In the genomic region with DNA sequence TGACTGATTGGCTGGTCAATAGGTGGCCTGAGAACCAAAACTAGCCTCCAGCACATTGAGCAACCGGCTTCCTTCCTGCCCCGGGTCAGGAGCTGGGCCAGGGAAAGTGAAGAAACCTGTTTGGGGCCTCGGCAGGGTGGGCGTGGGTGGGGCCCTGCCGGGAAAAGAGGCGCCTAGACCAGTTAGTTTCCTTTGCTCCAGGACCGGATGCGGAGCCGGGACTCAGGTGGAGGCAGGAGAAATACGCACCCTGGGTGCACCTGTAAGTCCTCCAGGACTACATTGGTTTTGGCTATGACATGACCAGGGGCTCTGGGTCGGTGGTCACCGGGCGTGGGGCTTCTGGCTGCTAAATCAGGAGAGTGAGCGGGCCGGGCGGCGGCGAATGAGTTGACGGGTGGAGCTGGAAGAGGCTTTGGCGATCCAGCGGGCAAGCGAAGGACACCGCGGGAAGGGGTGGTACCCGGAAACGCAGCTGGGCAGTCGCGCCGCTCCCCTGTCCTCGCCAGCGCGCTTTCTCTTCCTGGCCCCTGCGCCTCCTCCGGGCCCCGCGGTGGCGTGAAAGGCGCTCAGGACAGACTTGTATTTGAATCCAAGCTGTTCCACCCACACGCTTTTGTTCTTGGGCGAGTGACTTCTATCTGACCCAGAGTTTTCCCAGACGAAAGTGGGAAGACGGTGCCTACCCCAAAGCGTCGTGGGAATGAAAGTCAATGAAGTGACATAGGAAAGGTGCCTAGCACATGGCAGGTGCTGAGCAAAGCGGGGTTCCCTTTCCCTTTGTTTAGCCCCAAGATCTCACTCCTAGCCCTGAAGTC, we compare ENCODE assay signal across 8 cellular contexts. TPM values are rescaled to one million over a fixed set of nuclear protein-coding genes. Genes with fewer than 3 reads are reported as not detected.
DNase-seq lines count a peak whose midpoint lies in the region; ATAC-seq and TF ChIP-seq lines count a peak whose summit lies in the region.

No MANE protein-coding gene starts in this region.

- no peaks in the 10 kb centered on the region for H3K9me3 ChIP-seq in breast epithelium
- no peaks in the 10 kb centered on the region for H3K9me3 ChIP-seq in SK-N-SH

- H3K4me1 ChIP-seq in breast epithelium = peaks cover 0 to 3% of the 10 kb centered on the region in 2 donors
- H3K4me1 ChIP-seq in SK-N-SH (ENCODE audit: control insufficient read depth in 1 of 2, insufficient read depth in 2 of 2, low read depth in 1 of 2, low read length in 1 of 2) = peaks cover 3 to 11% of the 10 kb centered on the region in 2 experiments

- POLR2A ChIA-PET in SK-N-SH (lab: Yijun Ruan, JAX) = no interaction called here

- TF ChIP-seq POLR2A in breast epithelium (IDR thresholded peaks at IDR 0.05) = no peak

- CTCF ChIA-PET in SK-N-SH (lab: Yijun Ruan, JAX) = interaction anchor here (0.6 kb wide), 1 partner anchor 945 kb away, joined by 4 read pairs; no protein-coding TSS in a partner anchor

- ATAC-seq in left lobe of liver = peak; percentile 11
- ATAC-seq in HG03442 (IDR thresholded peaks at IDR 0.05; ENCODE audit: unreplicated experiment) = no peak
- ATAC-seq in HG03159 (IDR thresholded peaks at IDR 0.05; ENCODE audit: unreplicated experiment) = no peak

- TF ChIP-seq EP300 in SK-N-SH (IDR thresholded peaks at IDR 0.05; ENCODE audit: borderline replicate concordance in 1 of 2, low read depth in 1 of 2, low read length in 1 of 2) = no peak

- no peak for TF ChIP-seq RAD21 in SK-N-SH (IDR thresholded peaks at IDR 0.05; ENCODE audit: low read length)

- H3K36me3 ChIP-seq in breast epithelium (no peaks in the 10 kb centered on the region), SK-N-SH (replicated peaks in 1 of 2; ENCODE audit: control insufficient read depth in 1 of 2, insufficient read depth in 2 of 2, low read length in 1 of 2) (no peaks in the 10 kb centered on the region)

- intact Hi-C loops in breast epithelium (cut with DNase I; ENCODE audit: low total_unique reads) = no loop called here

- TF ChIP-seq CTCF in breast epithelium (IDR thresholded peaks at IDR 0.05) = no peak
- TF ChIP-seq CTCF in SK-N-SH (IDR thresholded peaks at IDR 0.05) = no peak

- no peak overlapping the region for H3K9ac ChIP-seq in SK-N-SH

- 94% methylated on average over 35 of the region's 45 CpGs for WGBS in SK-N-SH (ENCODE audit: low lambda C conversion rate)

- H3K4me3 ChIP-seq in breast epithelium (peak overlapping the region; percentile 62 to 79 (median 66)), SK-N-SH (ENCODE audit: low read depth in 2 of 2, low read length in 1 of 2) (no peak overlapping the region)

- no peaks in the 10 kb centered on the region for H4K20me1 ChIP-seq in SK-N-SH (ENCODE audit: insufficient read depth)

- no peak overlapping the region for H2AFZ ChIP-seq in SK-N-SH (ENCODE audit: low read depth)

- H3K79me2 ChIP-seq in SK-N-SH (ENCODE audit: insufficient read depth) = no peaks in the 10 kb centered on the region

- H3K4me2 ChIP-seq in SK-N-SH = no peak overlapping the region

- peaks cover 22% of the 10 kb centered on the region for H3F3A ChIP-seq in SK-N-SH (replicated peaks; ENCODE audit: insufficient read depth)

- DNase-seq in LoVo (ENCODE audit: low spot score) (peak; percentile 63), breast epithelium (ENCODE audit: low spot score in 2 of 2) (peak; percentile 59 to 74), left lobe of liver (ENCODE audit: low spot score) (peak; percentile 61), SK-N-SH (no peak)
- DNase-seq in stimulated activated CD4-positive, alpha-beta T cell treated with anti-CD3 and anti-CD28 coated beads, Interleukin-15, amount 100 ng/mL, for 24 hours = no peak

- H3K27me3 ChIP-seq in breast epithelium (no peaks in the 10 kb centered on the region), SK-N-SH (ENCODE audit: insufficient read depth) (no peaks in the 10 kb centered on the region)

- peak overlapping the region; percentile 93 to 94 for H3K27ac ChIP-seq in breast epithelium
- peak overlapping the region; percentile 25 for H3K27ac ChIP-seq in temporal lobe (ENCODE audit: low read depth, low read length)
- no peak overlapping the region for H3K27ac ChIP-seq in SK-N-SH (ENCODE audit: low read depth in 2 of 2, low read length in 1 of 2)

- H3K9me2 ChIP-seq in SK-N-SH = no peaks in the 10 kb centered on the region

TF ChIP-seq in SK-N-SH, 30 proteins besides CTCF, POLR2A, EP300 and RAD21 (continues in another document):
- no peak for TF ChIP-seq CHD2 (IDR thresholded peaks at IDR 0.05; ENCODE audit: low read length, partially characterized antibody)
- no peak for TF ChIP-seq RFX5 (IDR thresholded peaks at IDR 0.05; ENCODE audit: low read length)
- TF ChIP-seq, protein P1, sequence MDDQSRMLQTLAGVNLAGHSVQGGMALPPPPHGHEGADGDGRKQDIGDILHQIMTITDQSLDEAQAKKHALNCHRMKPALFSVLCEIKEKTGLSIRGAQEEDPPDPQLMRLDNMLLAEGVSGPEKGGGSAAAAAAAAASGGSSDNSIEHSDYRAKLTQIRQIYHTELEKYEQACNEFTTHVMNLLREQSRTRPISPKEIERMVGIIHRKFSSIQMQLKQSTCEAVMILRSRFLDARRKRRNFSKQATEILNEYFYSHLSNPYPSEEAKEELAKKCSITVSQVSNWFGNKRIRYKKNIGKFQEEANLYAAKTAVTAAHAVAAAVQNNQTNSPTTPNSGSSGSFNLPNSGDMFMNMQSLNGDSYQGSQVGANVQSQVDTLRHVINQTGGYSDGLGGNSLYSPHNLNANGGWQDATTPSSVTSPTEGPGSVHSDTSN (IDR thresholded peaks at IDR 0.05) = no peak
- no peak for TF ChIP-seq TAF1 (IDR thresholded peaks at IDR 0.05; ENCODE audit: borderline replicate concordance, low read depth, low read length)
- TF ChIP-seq, protein P2, sequence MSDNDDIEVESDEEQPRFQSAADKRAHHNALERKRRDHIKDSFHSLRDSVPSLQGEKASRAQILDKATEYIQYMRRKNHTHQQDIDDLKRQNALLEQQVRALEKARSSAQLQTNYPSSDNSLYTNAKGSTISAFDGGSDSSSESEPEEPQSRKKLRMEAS (IDR thresholded peaks at IDR 0.05; ENCODE audit: low read depth) = no peak
- no peak for TF ChIP-seq NRF1 (IDR thresholded peaks at IDR 0.05; ENCODE audit: low read depth, low read length)
- TF ChIP-seq YY1 (IDR thresholded peaks at IDR 0.05; ENCODE audit: low read depth) = no peak
- TF ChIP-seq FOXM1 (IDR thresholded peaks at IDR 0.05; ENCODE audit: low read depth) = no peak
- TF ChIP-seq SMC3 (IDR thresholded peaks at IDR 0.05; ENCODE audit: low read depth, low read length) = no peak
- TF ChIP-seq POLR2AphosphoS5 (IDR thresholded peaks at IDR 0.05; ENCODE audit: low read depth, low read length) = no peak
- TF ChIP-seq MEF2A (IDR thresholded peaks at IDR 0.05; ENCODE audit: borderline replicate concordance, low read depth) = no peak
- TF ChIP-seq GATA2 (CRISPR knock-in tag; IDR thresholded peaks at IDR 0.05) = no peak
- TF ChIP-seq, protein P3, sequence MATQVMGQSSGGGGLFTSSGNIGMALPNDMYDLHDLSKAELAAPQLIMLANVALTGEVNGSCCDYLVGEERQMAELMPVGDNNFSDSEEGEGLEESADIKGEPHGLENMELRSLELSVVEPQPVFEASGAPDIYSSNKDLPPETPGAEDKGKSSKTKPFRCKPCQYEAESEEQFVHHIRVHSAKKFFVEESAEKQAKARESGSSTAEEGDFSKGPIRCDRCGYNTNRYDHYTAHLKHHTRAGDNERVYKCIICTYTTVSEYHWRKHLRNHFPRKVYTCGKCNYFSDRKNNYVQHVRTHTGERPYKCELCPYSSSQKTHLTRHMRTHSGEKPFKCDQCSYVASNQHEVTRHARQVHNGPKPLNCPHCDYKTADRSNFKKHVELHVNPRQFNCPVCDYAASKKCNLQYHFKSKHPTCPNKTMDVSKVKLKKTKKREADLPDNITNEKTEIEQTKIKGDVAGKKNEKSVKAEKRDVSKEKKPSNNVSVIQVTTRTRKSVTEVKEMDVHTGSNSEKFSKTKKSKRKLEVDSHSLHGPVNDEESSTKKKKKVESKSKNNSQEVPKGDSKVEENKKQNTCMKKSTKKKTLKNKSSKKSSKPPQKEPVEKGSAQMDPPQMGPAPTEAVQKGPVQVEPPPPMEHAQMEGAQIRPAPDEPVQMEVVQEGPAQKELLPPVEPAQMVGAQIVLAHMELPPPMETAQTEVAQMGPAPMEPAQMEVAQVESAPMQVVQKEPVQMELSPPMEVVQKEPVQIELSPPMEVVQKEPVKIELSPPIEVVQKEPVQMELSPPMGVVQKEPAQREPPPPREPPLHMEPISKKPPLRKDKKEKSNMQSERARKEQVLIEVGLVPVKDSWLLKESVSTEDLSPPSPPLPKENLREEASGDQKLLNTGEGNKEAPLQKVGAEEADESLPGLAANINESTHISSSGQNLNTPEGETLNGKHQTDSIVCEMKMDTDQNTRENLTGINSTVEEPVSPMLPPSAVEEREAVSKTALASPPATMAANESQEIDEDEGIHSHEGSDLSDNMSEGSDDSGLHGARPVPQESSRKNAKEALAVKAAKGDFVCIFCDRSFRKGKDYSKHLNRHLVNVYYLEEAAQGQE (IDR thresholded peaks at IDR 0.05; ENCODE audit: low read depth, low read length) = no peak
- TF ChIP-seq, protein P4, sequence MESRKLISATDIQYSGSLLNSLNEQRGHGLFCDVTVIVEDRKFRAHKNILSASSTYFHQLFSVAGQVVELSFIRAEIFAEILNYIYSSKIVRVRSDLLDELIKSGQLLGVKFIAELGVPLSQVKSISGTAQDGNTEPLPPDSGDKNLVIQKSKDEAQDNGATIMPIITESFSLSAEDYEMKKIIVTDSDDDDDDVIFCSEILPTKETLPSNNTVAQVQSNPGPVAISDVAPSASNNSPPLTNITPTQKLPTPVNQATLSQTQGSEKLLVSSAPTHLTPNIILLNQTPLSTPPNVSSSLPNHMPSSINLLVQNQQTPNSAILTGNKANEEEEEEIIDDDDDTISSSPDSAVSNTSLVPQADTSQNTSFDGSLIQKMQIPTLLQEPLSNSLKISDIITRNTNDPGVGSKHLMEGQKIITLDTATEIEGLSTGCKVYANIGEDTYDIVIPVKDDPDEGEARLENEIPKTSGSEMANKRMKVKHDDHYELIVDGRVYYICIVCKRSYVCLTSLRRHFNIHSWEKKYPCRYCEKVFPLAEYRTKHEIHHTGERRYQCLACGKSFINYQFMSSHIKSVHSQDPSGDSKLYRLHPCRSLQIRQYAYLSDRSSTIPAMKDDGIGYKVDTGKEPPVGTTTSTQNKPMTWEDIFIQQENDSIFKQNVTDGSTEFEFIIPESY (IDR thresholded peaks at IDR 0.05; ENCODE audit: borderline replicate concordance, low read depth) = no peak
- TF ChIP-seq MXI1 (IDR thresholded peaks at IDR 0.05; ENCODE audit: low read depth, low read length) = no peak

RNA-seq across cellular contexts. Expression of a gene that starts 30.6 kb away (rescaled TPM):
- total RNA-seq in breast epithelium (100 to 1,000 TPM; 119 to 880 (median 379) TPM), left lobe of liver (12.4 TPM), temporal lobe (96.1 TPM)
- 54.6 and 66.5 TPM in 2 replicates for polyA plus RNA-seq in SK-N-SH (2012; rRNA removed)
- polyA plus RNA-seq in SK-N-SH (2012; cell fraction: cytosol; rRNA removed) = 34.2 and 46.9 TPM in 2 replicates
- polyA plus RNA-seq in SK-N-SH (2012; cell fraction: nucleus; rRNA removed) = 83.5 and 100 TPM in 2 replicates

Comparison
In these comparisons a context has a peak if more than half of its experiments do, and no peak if none do; other contexts are left out.
1. DNase-seq: peak in LoVo (single experiment), breast epithelium (2 of 2) and left lobe of liver (single experiment); none in SK-N-SH (single experiment) and stimulated activated CD4-positive, alpha-beta T cell treated with anti-CD3 and anti-CD28 coated beads, Interleukin-15, amount 100 ng/mL, for 24 hours (single experiment).
2. H3K27ac ChIP-seq: peak in breast epithelium (2 of 2) and temporal lobe (single experiment); none in SK-N-SH (0 of 2).
3. H3K4me3 ChIP-seq: peak in breast epithelium (3 of 3); none in SK-N-SH (0 of 2).